ENCODE assay signal across 20 cellular contexts in genomic region chr4:74446896-74447295, GRCh38. TPM values are rescaled to one million over a fixed set of nuclear protein-coding genes. Genes with fewer than 3 reads are reported as not detected.
DNase-seq lines count a peak whose midpoint lies in the region; ATAC-seq, FAIRE-seq and TF ChIP-seq lines count a peak whose summit lies in the region.
"Had no signal": no experiment of that assay in that cellular context is flagged by ENCODE, and none has a peak within 500 bp of the region (broad histone marks: within the 10 kb centered on the region; RNA-seq: fewer than 3 reads in every experiment).

No MANE protein-coding gene starts in this region.

- peaks cover 39% of the 10 kb centered on the region for H3K79me2 ChIP-seq in keratinocyte (ENCODE audit: control insufficient read depth, insufficient read depth, low read length)

- no peak for DNase-seq in CD4-positive, alpha-beta T cell
- DNase-seq in RWPE2 (ENCODE audit: low spot score) (no peak), choroid plexus epithelial cell (ENCODE audit: low read depth) (peak; percentile 26), keratinocyte (ENCODE audit: low read depth, low spot score) (peak; percentile 25), SKM-1 (lab: John Stamatoyannopoulos, UW; ENCODE audit: unreplicated experiment) (no peak), mesothelial cell of epicardium (ENCODE audit: low spot score in 2 of 2, unreplicated experiment in 2 of 2) (no peak)
- DNase-seq in activated naive CD4-positive, alpha-beta T cell treated with anti-CD3 and anti-CD28 coated beads, Interleukin-2, amount 10 ng/mL, durations not matched to agents 7 days and 5 days = no peak
- DNase-seq: COR-L47, KBM-7, MG63, NCI-H1105 treated with DMSO at 0.1 percent for 48 hours, NCI-H187, NCI-H2171, NCI-H510A, NCI-H82 had no signal

- no peak for FAIRE-seq in keratinocyte (lab: Jason Lieb, UNC)
- FAIRE-seq: GM12878, HTR-8/SVneo had no signal

- H3K27me3 ChIP-seq in CD4-positive, alpha-beta T cell (ENCODE audit: control insufficient read depth, insufficient read depth, low read length) = no peaks in the 10 kb centered on the region
- H3K27me3 ChIP-seq in RWPE2 (ENCODE audit: insufficient read depth, poor library complexity, severe bottlenecking) (no peaks in the 10 kb centered on the region), keratinocyte (ENCODE audit: control insufficient read depth, extremely low read depth, insufficient read depth, low read length) (no peaks in the 10 kb centered on the region)
- H3K27me3 ChIP-seq: MG63 had no signal

- H2AFZ ChIP-seq in keratinocyte (ENCODE audit: control insufficient read depth, low read length) = no peak overlapping the region

- H3K36me3 Mint-ChIP-seq in CD4-positive, alpha-beta T cell (ENCODE audit: low read depth) = peaks cover 3% of the 10 kb centered on the region
- H3K36me3 Mint-ChIP-seq in mesothelial cell of epicardium = no peaks in the 10 kb centered on the region
- no peaks in the 10 kb centered on the region for H3K36me3 Mint-ChIP-seq in activated naive CD4-positive, alpha-beta T cell treated with anti-CD3 and anti-CD28 coated beads, Interleukin-2, amount 10 ng/mL, durations not matched to agents 7 days and 5 days

- CTCF ChIA-PET in CD4-positive, alpha-beta T cell (lab: Charles Lee) = interaction anchor here (1.0 kb wide), 1 partner anchor 10 kb away, joined by 3 read pairs; no protein-coding TSS in a partner anchor
- CTCF ChIA-PET in activated naive CD4-positive, alpha-beta T cell treated with anti-CD3 and anti-CD28 coated beads, Interleukin-2, amount 10 ng/mL, durations not matched to agents 7 days and 5 days (lab: Charles Lee) = interaction anchor here (3.0 kb wide), 1 partner anchor 228 kb away, joined by 7 read pairs; no protein-coding TSS in a partner anchor

- no peak overlapping the region for H3K27ac ChIP-seq in CD4-positive, alpha-beta T cell (ENCODE audit: low read depth, low read length)
- H3K27ac ChIP-seq in RWPE2 (ENCODE audit: poor library complexity, severe bottlenecking) (peak overlapping the region; percentile 98), keratinocyte (ENCODE audit: control insufficient read depth, insufficient read depth, low read length) (peak overlapping the region; percentile 93)
- H3K27ac ChIP-seq: C4-2B had no signal

- no peaks in the 10 kb centered on the region for H3K9me3 ChIP-seq in CD4-positive, alpha-beta T cell (ENCODE audit: control insufficient read depth, low read length)
- no peaks in the 10 kb centered on the region for H3K9me3 ChIP-seq in RWPE2 (ENCODE audit: severe bottlenecking)
- no peaks in the 10 kb centered on the region for H3K9me3 ChIP-seq in keratinocyte (ENCODE audit: control insufficient read depth, low read depth, low read length)
- H3K9me3 ChIP-seq: MG63 had no signal

- H3K4me3 ChIP-seq in RWPE2 (ENCODE audit: severe bottlenecking) (peak overlapping the region; percentile 59), choroid plexus epithelial cell (ENCODE audit: low read depth, low read length) (peak overlapping the region; percentile 81), keratinocyte (ENCODE audit: control insufficient read depth in 2 of 3, extremely low read depth in 1 of 3, insufficient read depth in 2 of 3, low read depth in 1 of 3, low read length in 3 of 3) (peak overlapping the region; percentile 50 to 96 (median 67))
- H3K4me3 ChIP-seq: GM12878, MG63 had no signal

- ATAC-seq in CD4-positive, alpha-beta T cell (ENCODE audit: poor library complexity) = no peak
- ATAC-seq in RWPE2 (ENCODE audit: low read depth) (no peak), GM18519 (IDR thresholded peaks at IDR 0.05; ENCODE audit: low FRiP score, unreplicated experiment) (no peak)
- ATAC-seq: GM12878 had no signal

- H3K27ac Mint-ChIP-seq in CD4-positive, alpha-beta T cell = no peak overlapping the region
- H3K27ac Mint-ChIP-seq in mesothelial cell of epicardium = no peak overlapping the region
- H3K27ac Mint-ChIP-seq in activated naive CD4-positive, alpha-beta T cell treated with anti-CD3 and anti-CD28 coated beads, Interleukin-2, amount 10 ng/mL, durations not matched to agents 7 days and 5 days = no peak overlapping the region

- peaks cover 27% of the 10 kb centered on the region for H4K20me1 ChIP-seq in keratinocyte (ENCODE audit: control insufficient read depth, extremely low read depth, insufficient read depth, low read length)

- no peaks in the 10 kb centered on the region for H3K9me1 ChIP-seq in keratinocyte (ENCODE audit: control insufficient read depth, extremely low read depth, insufficient read depth, low read length)

- H3K36me3 ChIP-seq in RWPE2 (ENCODE audit: low read depth) = peaks cover 68% of the 10 kb centered on the region
- peaks cover 21 to 40% of the 10 kb centered on the region in 2 experiments for H3K36me3 ChIP-seq in keratinocyte (ENCODE audit: control insufficient read depth in 2 of 2, extremely low read depth in 1 of 2, insufficient read depth in 2 of 2, low read length in 2 of 2)
- H3K36me3 ChIP-seq: MG63 had no signal

- no peak for TF ChIP-seq CTCF in CD4-positive, alpha-beta T cell (IDR thresholded peaks at IDR 0.05)
- no peak for TF ChIP-seq CTCF in RWPE2 (IDR thresholded peaks at IDR 0.05; ENCODE audit: poor library complexity, severe bottlenecking)
- no peak for TF ChIP-seq CTCF in choroid plexus epithelial cell (conservative IDR thresholded peaks at IDR 0.05; ENCODE audit: low read depth, low read length)
- no peak for TF ChIP-seq CTCF in keratinocyte (optimal IDR thresholded peaks at IDR 0.05 in 1 of 3, IDR thresholded peaks at IDR 0.05 in 1 of 3, conservative IDR thresholded peaks at IDR 0.05 in 1 of 3; ENCODE audit: extremely low read depth in 1 of 3, insufficient read depth in 2 of 3, low read length in 3 of 3)
- TF ChIP-seq CTCF in mesothelial cell of epicardium (IDR thresholded peaks at IDR 0.05; ENCODE audit: unreplicated experiment) = no peak

- H3K4me3 Mint-ChIP-seq in CD4-positive, alpha-beta T cell = peak overlapping the region; percentile 16
- no peak overlapping the region for H3K4me3 Mint-ChIP-seq in mesothelial cell of epicardium
- H3K4me3 Mint-ChIP-seq in activated naive CD4-positive, alpha-beta T cell treated with anti-CD3 and anti-CD28 coated beads, Interleukin-2, amount 10 ng/mL, durations not matched to agents 7 days and 5 days = no peak overlapping the region

- intact Hi-C loops in CD4-positive, alpha-beta T cell (cut with DNase I, micrococcal nuclease) = loop anchor here (5.0 to 10.0 kb wide), 3 partner anchors 70 to 295 kb away; no protein-coding TSS in a partner anchor

- no peaks in the 10 kb centered on the region for H3K9me3 Mint-ChIP-seq in CD4-positive, alpha-beta T cell
- no peaks in the 10 kb centered on the region for H3K9me3 Mint-ChIP-seq in mesothelial cell of epicardium
- H3K9me3 Mint-ChIP-seq in activated naive CD4-positive, alpha-beta T cell treated with anti-CD3 and anti-CD28 coated beads, Interleukin-2, amount 10 ng/mL, durations not matched to agents 7 days and 5 days = no peaks in the 10 kb centered on the region

- POLR2A ChIA-PET in CD4-positive, alpha-beta T cell (lab: Charles Lee) = no interaction called here

- peaks cover 15% of the 10 kb centered on the region for H3K4me1 Mint-ChIP-seq in CD4-positive, alpha-beta T cell (ENCODE audit: low read depth)
- H3K4me1 Mint-ChIP-seq in mesothelial cell of epicardium = peaks cover 9% of the 10 kb centered on the region
- H3K4me1 Mint-ChIP-seq in activated naive CD4-positive, alpha-beta T cell treated with anti-CD3 and anti-CD28 coated beads, Interleukin-2, amount 10 ng/mL, durations not matched to agents 7 days and 5 days = peaks cover 15% of the 10 kb centered on the region

- dilution Hi-C loops in keratinocyte (cut with MboI; ENCODE audit: extremely low pct_ligation_motif_present, low sequenced_read_pairs) = no loop called here

- H3K4me2 ChIP-seq in keratinocyte (ENCODE audit: control insufficient read depth, extremely low read depth, insufficient read depth, low read depth, low read length) = peak overlapping the region; percentile 77

- H3K4me1 ChIP-seq in RWPE2 (ENCODE audit: insufficient read depth, poor library complexity, severe bottlenecking) (peaks cover 36% of the 10 kb centered on the region), keratinocyte (ENCODE audit: control insufficient read depth, extremely low read depth, insufficient read depth, low read length) (peaks cover 27% of the 10 kb centered on the region)

- H3K9ac ChIP-seq in keratinocyte (ENCODE audit: control insufficient read depth, extremely low read depth, insufficient read depth, low read length) = peak overlapping the region; percentile 98

- H3K27me3 Mint-ChIP-seq in CD4-positive, alpha-beta T cell = peaks cover 5% of the 10 kb centered on the region
- H3K27me3 Mint-ChIP-seq in mesothelial cell of epicardium (ENCODE audit: low read depth) = peaks cover 33% of the 10 kb centered on the region
- H3K27me3 Mint-ChIP-seq in activated naive CD4-positive, alpha-beta T cell treated with anti-CD3 and anti-CD28 coated beads, Interleukin-2, amount 10 ng/mL, durations not matched to agents 7 days and 5 days = peaks cover 8% of the 10 kb centered on the region

RNA-seq across cellular contexts. Expression of gene AREG, which starts 2.0 kb away (rescaled TPM):
- 10 to 100 TPM; 57.9 to 63.8 TPM for total RNA-seq in CD4-positive, alpha-beta T cell
- polyA plus RNA-seq in keratinocyte = 789 to 1,566 TPM (median 1,110 TPM) in 3 replicates
- 1,014 TPM for polyA plus RNA-seq in keratinocyte (2011; ENCODE audit: low read depth)
- polyA plus RNA-seq in keratinocyte (2011; cell fraction: cytosol; rRNA removed) = 1,009 and 1,335 TPM in 2 replicates
- 1,924 and 2,206 TPM in 2 replicates for polyA plus RNA-seq in keratinocyte (2011; cell fraction: nucleus; rRNA removed)
- 940 and 1,075 TPM in 2 replicates for polyA plus RNA-seq in keratinocyte (2012; ENCODE audit: low replicate concordance)
- polyA minus RNA-seq in keratinocyte = 250 to 495 TPM (median 271 TPM) in 3 replicates
- polyA minus RNA-seq in keratinocyte (2011; cell fraction: cytosol; rRNA and poly(A)+ RNA removed) = 555 TPM
- polyA minus RNA-seq in keratinocyte (2011; cell fraction: nucleus; rRNA and poly(A)+ RNA removed) = 568 and 706 TPM in 2 replicates
- 1.3 to 1.7 TPM (median 1.5 TPM) in 3 replicates for total RNA-seq in mesothelial cell of epicardium
- total RNA-seq: A172, GM12878 had no signal

Comparison
In these comparisons a context has a peak if more than half of its experiments do, and no peak if none do; other contexts are left out.
1. DNase-seq: peak in choroid plexus epithelial cell (single experiment) and keratinocyte (single experiment); none in CD4-positive, alpha-beta T cell (0 of 10), RWPE2 (single experiment), SKM-1 (single experiment), mesothelial cell of epicardium (0 of 2) and activated naive CD4-positive, alpha-beta T cell treated with anti-CD3 and anti-CD28 coated beads, Interleukin-2, amount 10 ng/mL, durations not matched to agents 7 days and 5 days (single experiment).
2. RNA of gene AREG, which starts 2.0 kb away (total RNA-seq): 57.9 to 63.8 TPM in CD4-positive, alpha-beta T cell; 1.3 to 1.7 TPM in mesothelial cell of epicardium; every median in the first group is over 10 times any median in the second.
3. Peak in every context shown above with its lines, with median percentiles within 50 percentile points of each other: H3K4me3 ChIP-seq.